Comparison of ENCODE assay signal across 8 cellular contexts in genomic region chr19:2050349-2050990, GRCh38. TPM values are rescaled to one million over a fixed set of nuclear protein-coding genes. Genes with fewer than 3 reads are reported as not detected.
DNase-seq lines count a peak whose midpoint lies in the region; ATAC-seq, FAIRE-seq and TF ChIP-seq lines count a peak whose summit lies in the region.

No MANE protein-coding gene starts in this region.

- peak overlapping the region; percentile 86 for H3K4me3 Mint-ChIP-seq in CD8-positive, alpha-beta T cell
- H3K4me3 Mint-ChIP-seq in neural crest cell: peak overlapping the region; percentile 89

- no peaks in the 10 kb centered on the region for H3K9me3 Mint-ChIP-seq in CD8-positive, alpha-beta T cell
- no peaks in the 10 kb centered on the region for H3K9me3 Mint-ChIP-seq in neural crest cell

- CTCF ChIA-PET in CD8-positive, alpha-beta T cell (lab: Charles Lee): interaction anchor here (0.7 kb wide), 1 partner anchor 44 kb away, joined by 3 read pairs; no protein-coding TSS in a partner anchor
- CTCF ChIA-PET in OCI-LY7 (lab: Charles Lee; ENCODE audit: unreplicated experiment): no interaction called here

- H3K4me3 ChIP-seq in CD8-positive, alpha-beta T cell (ENCODE audit: low read depth, low read length): peak overlapping the region; percentile 98
- H3K4me3 ChIP-seq in OCI-LY7 (ENCODE audit: low read depth, low read length, poor library complexity, severe bottlenecking) (peak overlapping the region; percentile 98), epithelial cell of esophagus (ENCODE audit: low read length) (peak overlapping the region; percentile 96)

- TF ChIP-seq CTCF in CD8-positive, alpha-beta T cell (IDR thresholded peaks at IDR 0.05): no peak
- TF ChIP-seq CTCF in OCI-LY7 (conservative IDR thresholded peaks at IDR 0.05; ENCODE audit: low read length) (no peak), epithelial cell of esophagus (IDR thresholded peaks at IDR 0.05; ENCODE audit: insufficient read depth, low read depth, low read length, missing control alignments) (no peak), neural crest cell (conservative IDR thresholded peaks at IDR 0.05) (no peak)

- H3K9me3 ChIP-seq in CD8-positive, alpha-beta T cell (ENCODE audit: low read length): no peaks in the 10 kb centered on the region
- no peaks in the 10 kb centered on the region for H3K9me3 ChIP-seq in OCI-LY7 (ENCODE audit: low read length)

- H3K27ac Mint-ChIP-seq in CD8-positive, alpha-beta T cell: no peak overlapping the region
- no peak overlapping the region for H3K27ac Mint-ChIP-seq in neural crest cell (ENCODE audit: unreplicated experiment)

- no peak for FAIRE-seq in H54 (lab: Jason Lieb, UNC)

- POLR2A ChIA-PET in CD8-positive, alpha-beta T cell (lab: Charles Lee): interaction anchor here (1.0 to 2.8 kb wide), 6 partner anchors 18 to 45 kb away, joined by 3 to 20 read pairs (median 4); partner anchors contain the start of genes IZUMO4 and MOB3A
- POLR2A ChIA-PET in OCI-LY7 (lab: Charles Lee): no interaction called here

- peaks cover 43% of the 10 kb centered on the region for H3K4me1 Mint-ChIP-seq in CD8-positive, alpha-beta T cell (ENCODE audit: low read depth)
- H3K4me1 Mint-ChIP-seq in neural crest cell: peaks cover 7% of the 10 kb centered on the region

- no peaks in the 10 kb centered on the region for H3K27me3 Mint-ChIP-seq in CD8-positive, alpha-beta T cell (ENCODE audit: low read depth)
- H3K27me3 Mint-ChIP-seq in neural crest cell (ENCODE audit: low read depth): no peaks in the 10 kb centered on the region

- peak overlapping the region; percentile 78 for H3K27ac ChIP-seq in CD8-positive, alpha-beta T cell (ENCODE audit: low read depth, low read length)
- peak overlapping the region; percentile 68 for H3K27ac ChIP-seq in OCI-LY7 (ENCODE audit: low read depth, low read length, poor library complexity, severe bottlenecking)

- no peaks in the 10 kb centered on the region for H3K9me2 ChIP-seq in OCI-LY7 (ENCODE audit: insufficient read depth, low read length)

- no peak overlapping the region for H2AFZ ChIP-seq in OCI-LY7 (ENCODE audit: low read length)

- no peaks in the 10 kb centered on the region for H3K27me3 ChIP-seq in CD8-positive, alpha-beta T cell (ENCODE audit: insufficient read depth, low read length)

- DNase-seq in CD8-positive, alpha-beta T cell: no peak
- DNase-seq in OCI-LY7 (ENCODE audit: low spot score) (no peak), epithelial cell of esophagus (ENCODE audit: low read depth) (no peak), neural crest cell (ENCODE audit: low read depth, low spot score) (no peak), epidermal melanocyte (ENCODE audit: insufficient read length, low spot score) (no peak), H54 (ENCODE audit: insufficient read length, low spot score) (no peak), cerebellar cortex (ENCODE audit: low spot score) (no peak)

- no TSS peak for BruUV-seq in OCI-LY7 (replicated peaks; lab: Mats Ljungman, UMichigan)

- H3K4me2 ChIP-seq in OCI-LY7 (ENCODE audit: low read length): peak overlapping the region; percentile 93

- intact Hi-C loops in CD8-positive, alpha-beta T cell (cut with DNase I, micrococcal nuclease): loop anchor here (2.0 kb wide), 3 partner anchors 32 to 34 kb away; no protein-coding TSS in a partner anchor
- intact Hi-C loops in OCI-LY7 (cut with micrococcal nuclease; ENCODE audit: unreplicated experiment): loop anchor here (2.0 kb wide), 2 partner anchors 36 to 44 kb away; no protein-coding TSS in a partner anchor

- H3K79me2 ChIP-seq in OCI-LY7 (ENCODE audit: insufficient read depth, low read depth, low read length): peaks cover 30% of the 10 kb centered on the region

- 0 out of 2 replicates have a peak, but pooled peaks cover 6% of the 10 kb centered on the region for H4K20me1 ChIP-seq in OCI-LY7 (ENCODE audit: insufficient read depth, low read length)

- no peak for TF ChIP-seq POLR2A in H54 (IDR thresholded peaks at IDR 0.05; ENCODE audit: low read depth, low read length)

- H3K36me3 ChIP-seq in CD8-positive, alpha-beta T cell (ENCODE audit: insufficient read depth, low read length): peaks cover 12% of the 10 kb centered on the region
- peaks cover 37% of the 10 kb centered on the region for H3K36me3 ChIP-seq in OCI-LY7 (ENCODE audit: insufficient read depth, low read length)

- no peak for ATAC-seq in CD8-positive, alpha-beta T cell
- ATAC-seq in GM21825 (IDR thresholded peaks at IDR 0.05; ENCODE audit: unreplicated experiment): peak; percentile 1

- H3K36me3 Mint-ChIP-seq in CD8-positive, alpha-beta T cell: peaks cover 16% of the 10 kb centered on the region
- H3K36me3 Mint-ChIP-seq in neural crest cell (ENCODE audit: low read depth): no peaks in the 10 kb centered on the region

- peaks cover 66% of the 10 kb centered on the region for H3K4me1 ChIP-seq in CD8-positive, alpha-beta T cell (ENCODE audit: insufficient read depth, low read length)
- peaks cover 51% of the 10 kb centered on the region for H3K4me1 ChIP-seq in OCI-LY7 (ENCODE audit: insufficient read depth, low read length, poor library complexity, severe bottlenecking)

RNA-seq across cellular contexts. Expression of gene MKNK2, which starts 0.6 kb away (rescaled TPM):
- total RNA-seq in CD8-positive, alpha-beta T cell: 100 to 1,000 TPM; 453 to 455 TPM
- 97.0 and 115 TPM in 2 replicates for total RNA-seq in OCI-LY7 (2014; rRNA removed; shearing (Covaris generic))
- total RNA-seq in OCI-LY7 (2022) (200 and 225 TPM in 2 replicates), neural crest cell (115 and 123 TPM in 2 replicates)

RNA-seq across cellular contexts. Expression of gene BTBD2, which starts 35.0 kb away (rescaled TPM):
- total RNA-seq in CD8-positive, alpha-beta T cell: 10 to 100 TPM; 34.5 to 35.5 TPM
- total RNA-seq in OCI-LY7 (2014; rRNA removed; shearing (Covaris generic)): 41.9 and 53.9 TPM in 2 replicates
- total RNA-seq in OCI-LY7 (2022): 91.6 and 109 TPM in 2 replicates
- total RNA-seq in neural crest cell: 138 and 142 TPM in 2 replicates

RNA-seq across cellular contexts. Expression of gene MOB3A, which starts 45.7 kb away (rescaled TPM):
- total RNA-seq in CD8-positive, alpha-beta T cell: 10 to 100 TPM; 76.7 to 80.0 TPM
- 41.7 and 54.6 TPM in 2 replicates for total RNA-seq in OCI-LY7 (2014; rRNA removed; shearing (Covaris generic))
- total RNA-seq in OCI-LY7 (2022) (87.5 and 111 TPM in 2 replicates), neural crest cell (40.0 and 42.1 TPM in 2 replicates)

RNA-seq across cellular contexts. Expression of gene IZUMO4, which starts 46.2 kb away (rescaled TPM):
- 10 to 100 TPM; 11.9 to 15.3 TPM for total RNA-seq in CD8-positive, alpha-beta T cell
- total RNA-seq in OCI-LY7 (2014; rRNA removed; shearing (Covaris generic)): 11.2 and 12.9 TPM in 2 replicates
- total RNA-seq in OCI-LY7 (2022): 6.1 and 7.3 TPM in 2 replicates
- total RNA-seq in neural crest cell: 5.5 and 5.6 TPM in 2 replicates
